8 cellular contexts compared by ENCODE assay signal in genomic region chrX:103687696-103688191, GRCh38. TPM values are rescaled to one million over a fixed set of nuclear protein-coding genes. Genes with fewer than 3 reads are reported as not detected.
DNase-seq lines count a peak whose midpoint lies in the region; ATAC-seq and TF ChIP-seq lines count a peak whose summit lies in the region.

No MANE protein-coding gene starts in this region.

- no peaks in the 10 kb centered on the region for H3K9me3 Mint-ChIP-seq in nephron

- TF ChIP-seq CTCF in PC-3 (conservative IDR thresholded peaks at IDR 0.05; ENCODE audit: low read depth, low read length): peak; percentile 84
- peak; percentile 65 for TF ChIP-seq CTCF in fibroblast of the aortic adventitia (IDR thresholded peaks at IDR 0.05; ENCODE audit: insufficient read depth, low read length)
- peak; percentile 50 to 65 (median 60) for TF ChIP-seq CTCF in nephron (IDR thresholded peaks at IDR 0.05; ENCODE audit: unreplicated experiment in 3 of 3)

- H3K4me1 Mint-ChIP-seq in nephron: peaks cover 11% of the 10 kb centered on the region

- H3K4me2 ChIP-seq in PC-3 (ENCODE audit: low read length): peak overlapping the region; percentile 88

- H3K4me3 ChIP-seq in Jurkat, Clone E6-1 (ENCODE audit: low read length): peak overlapping the region; percentile 71
- peak overlapping the region; percentile 97 for H3K4me3 ChIP-seq in PC-3 (ENCODE audit: low read length)
- peak overlapping the region; percentile 76 for H3K4me3 ChIP-seq in fibroblast of the aortic adventitia (ENCODE audit: low read depth, low read length)

- peaks cover 22% of the 10 kb centered on the region for H3K4me1 ChIP-seq in PC-3 (ENCODE audit: insufficient read depth, low read length)

- peaks cover 18% of the 10 kb centered on the region for H4K20me1 ChIP-seq in PC-3 (ENCODE audit: low read length)

- peaks cover 16% of the 10 kb centered on the region for H3K36me3 Mint-ChIP-seq in nephron (ENCODE audit: low read depth)

- no peak overlapping the region for H3K27ac Mint-ChIP-seq in nephron

- CTCF ChIA-PET in PC-3 (lab: Charles Lee): interaction anchor here (1.0 kb wide), 1 partner anchor 87 kb away, joined by 23 read pairs; no protein-coding TSS in a partner anchor

- H3K9me3 ChIP-seq in PC-3 (ENCODE audit: low read length): no peaks in the 10 kb centered on the region

- H3K79me2 ChIP-seq in PC-3 (ENCODE audit: low read length): peaks cover 37% of the 10 kb centered on the region

- POLR2A ChIA-PET in PC-3 (lab: Charles Lee; ENCODE audit: unreplicated experiment): interaction anchor here (0.7 kb wide), 1 partner anchor 58 kb away, joined by 14 read pairs; no protein-coding TSS in a partner anchor

- H3K27me3 Mint-ChIP-seq in nephron (ENCODE audit: low read depth): no peaks in the 10 kb centered on the region

- intact Hi-C loops in PC-3 (cut with micrococcal nuclease): loop anchor here (1.0 to 5.0 kb wide), 5 partner anchors 49 to 230 kb away; no protein-coding TSS in a partner anchor

- peaks cover 27% of the 10 kb centered on the region for H3K36me3 ChIP-seq in PC-3 (ENCODE audit: low read depth, low read length)

- H2AFZ ChIP-seq in PC-3 (ENCODE audit: low read length): peak overlapping the region; percentile 82

- no peak overlapping the region for H3K4me3 Mint-ChIP-seq in nephron

- no peaks in the 10 kb centered on the region for H3K27me3 ChIP-seq in PC-3 (ENCODE audit: low read length)

- no TSS peak for BruUV-seq in PC-3 (replicated peaks; lab: Mats Ljungman, UMichigan)

- peak; percentile 75 for DNase-seq in COR-L47 (lab: John Stamatoyannopoulos, UW)
- DNase-seq in Jurkat, Clone E6-1 (ENCODE audit: low read depth, low spot score): peak; percentile 54
- peak; percentile 74 for DNase-seq in PC-3
- peak; percentile 4 for DNase-seq in activated T-helper 1 cell treated with Interleukin-2 at 50 U/mL for 16 hours (ENCODE audit: low read depth)
- peak; percentile 85 for DNase-seq in fibroblast of the aortic adventitia (ENCODE audit: low read depth)
- DNase-seq in superior temporal gyrus (ENCODE audit: extremely low spot score): peak; percentile 94

- no peaks in the 10 kb centered on the region for H3F3A ChIP-seq in PC-3 (ENCODE audit: low read length, unreplicated experiment)

- no peaks in the 10 kb centered on the region for H3K9me2 ChIP-seq in PC-3 (replicated peaks; ENCODE audit: low read length)

- H3K9ac ChIP-seq in PC-3 (ENCODE audit: low read length): peak overlapping the region; percentile 99

- H3K27ac ChIP-seq in PC-3 (ENCODE audit: low read length): peak overlapping the region; percentile 98

- ATAC-seq in PC-3 (peak; percentile 37), GM18502 (IDR thresholded peaks at IDR 0.05; ENCODE audit: poor library complexity, unreplicated experiment) (no peak)

RNA-seq across cellular contexts. Expression of gene MORF4L2, which starts 1.2 kb away (rescaled TPM):
- 198 TPM for polyA plus RNA-seq in Jurkat, Clone E6-1 (2012; ENCODE audit: insufficient read depth, insufficient read length)
- total RNA-seq in PC-3 (2014; rRNA removed) (349 and 414 TPM in 2 replicates), fibroblast of the aortic adventitia (ENCODE audit: low replicate concordance) (641 and 741 TPM in 2 replicates)

RNA-seq across cellular contexts. Expression of gene TMEM31, which starts 23.0 kb away (rescaled TPM):
- not detected for polyA plus RNA-seq in Jurkat, Clone E6-1 (2012; ENCODE audit: insufficient read depth, insufficient read length)
- 0.40 TPM in 1 of 2 replicates, not detected in the other for total RNA-seq in PC-3 (2014; rRNA removed)
- not detected in 2 replicates for total RNA-seq in fibroblast of the aortic adventitia (ENCODE audit: low replicate concordance)

RNA-seq across cellular contexts. Expression of gene TCEAL1, which starts 59.0 kb away (rescaled TPM):
- polyA plus RNA-seq in Jurkat, Clone E6-1 (2012; ENCODE audit: insufficient read depth, insufficient read length): 13.3 TPM
- total RNA-seq in PC-3 (2014; rRNA removed) (22.8 and 26.3 TPM in 2 replicates), fibroblast of the aortic adventitia (ENCODE audit: low replicate concordance) (38.2 and 113 TPM in 2 replicates)

Comparison
In these comparisons a context has a peak if more than half of its experiments do, and no peak if none do; other contexts are left out.
1. DNase-seq: peak in every context shown above with its lines; median percentile 94 in superior temporal gyrus; 85 in fibroblast of the aortic adventitia; 75 in COR-L47; 74 in PC-3; 54 in Jurkat, Clone E6-1; 4 in activated T-helper 1 cell treated with Interleukin-2 at 50 U/mL for 16 hours.